14 cellular contexts compared by ENCODE assay signal in the genomic region with DNA sequence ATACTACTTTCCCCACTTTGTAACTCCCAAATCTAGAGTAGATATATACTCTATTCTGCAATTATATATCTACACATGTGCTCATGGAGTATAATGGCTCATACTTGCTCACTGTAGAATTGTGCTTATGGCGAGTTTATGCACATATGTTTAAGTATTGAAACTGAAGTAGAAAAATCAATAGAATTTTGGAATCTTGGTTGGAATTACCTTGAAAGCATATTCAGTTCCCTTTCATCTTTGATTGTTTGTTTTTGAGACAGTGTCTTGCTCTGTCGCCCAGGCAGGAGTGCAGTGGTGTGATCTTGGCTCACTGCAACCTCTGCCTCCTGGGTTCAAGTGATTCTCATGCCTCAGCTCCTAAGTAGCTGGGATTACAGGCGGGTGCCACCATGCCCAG.
"Had no signal": no experiment of that assay in that cellular context is flagged by ENCODE, and none has a peak within 500 bp of the region (broad histone marks: within the 10 kb centered on the region; RNA-seq: fewer than 3 reads in every experiment).

No MANE protein-coding gene starts in this region.

- H3K27ac Mint-ChIP-seq: activated CD4-positive, alpha-beta T cell treated with anti-CD3 and anti-CD28 coated beads, Interleukin-2, amount 10 ng/mL, durations not matched to agents 24 days and 14 days; activated naive CD8-positive, alpha-beta T cell treated with anti-CD3 and anti-CD28 coated beads, Interleukin-2, amount 10 ng/mL, durations not matched to agents 7 days and 5 days; dendritic cell treated with granulocyte-macrophage colony-stimulating factor and Interleukin-4, amounts not matched to agents 40 ng/mL and 50 ng/mL, for 4 days had no signal

- H3K9me3 ChIP-seq: heart left ventricle, lower lobe of right lung, ovary, thyroid gland had no signal

- H3K27ac ChIP-seq: heart left ventricle, lower lobe of right lung, ovary, thyroid gland had no signal

- H3K4me3 ChIP-seq: lower lobe of right lung, ovary, thyroid gland had no signal

- H3K4me1 ChIP-seq: thyroid gland had no signal

- H3K27me3 ChIP-seq: heart left ventricle, ovary, thyroid gland had no signal

- H3K4me3 Mint-ChIP-seq: activated CD4-positive, alpha-beta T cell treated with anti-CD3 and anti-CD28 coated beads, Interleukin-2, amount 10 ng/mL, durations not matched to agents 24 days and 14 days; activated naive CD8-positive, alpha-beta T cell treated with anti-CD3 and anti-CD28 coated beads, Interleukin-2, amount 10 ng/mL, durations not matched to agents 7 days and 5 days; dendritic cell treated with granulocyte-macrophage colony-stimulating factor and Interleukin-4, amounts not matched to agents 40 ng/mL and 50 ng/mL, for 4 days had no signal

- DNase-seq: activated CD4-positive, alpha-beta T cell treated with anti-CD3 and anti-CD28 coated beads, Interleukin-2, amount 10 ng/mL, durations not matched to agents 24 days and 14 days; activated naive CD8-positive, alpha-beta T cell treated with anti-CD3 and anti-CD28 coated beads, Interleukin-2, amount 10 ng/mL, durations not matched to agents 7 days and 5 days; anterior cingulate cortex; cerebellar nuclear complex; heart left ventricle; left cardiac atrium; lower lobe of right lung; ovary; SIG-M5; stimulated activated CD4-positive, alpha-beta T cell treated with anti-CD3 and anti-CD28 coated beads, Interleukin-1b, Interleukin-23, amount 100 ng/mL, for 48 hours; T-helper 2 cell; thyroid gland had no signal

- H3K36me3 ChIP-seq: heart left ventricle, lower lobe of right lung, ovary, thyroid gland had no signal

- ATAC-seq: heart left ventricle, left cardiac atrium, lower lobe of right lung, sciatic nerve had no signal

- H3K9me3 Mint-ChIP-seq: activated CD4-positive, alpha-beta T cell treated with anti-CD3 and anti-CD28 coated beads, Interleukin-2, amount 10 ng/mL, durations not matched to agents 24 days and 14 days; activated naive CD8-positive, alpha-beta T cell treated with anti-CD3 and anti-CD28 coated beads, Interleukin-2, amount 10 ng/mL, durations not matched to agents 7 days and 5 days; dendritic cell treated with granulocyte-macrophage colony-stimulating factor and Interleukin-4, amounts not matched to agents 40 ng/mL and 50 ng/mL, for 4 days had no signal

- H3K27me3 Mint-ChIP-seq: activated naive CD8-positive, alpha-beta T cell treated with anti-CD3 and anti-CD28 coated beads, Interleukin-2, amount 10 ng/mL, durations not matched to agents 7 days and 5 days; dendritic cell treated with granulocyte-macrophage colony-stimulating factor and Interleukin-4, amounts not matched to agents 40 ng/mL and 50 ng/mL, for 4 days had no signal
